In the genomic region with DNA sequence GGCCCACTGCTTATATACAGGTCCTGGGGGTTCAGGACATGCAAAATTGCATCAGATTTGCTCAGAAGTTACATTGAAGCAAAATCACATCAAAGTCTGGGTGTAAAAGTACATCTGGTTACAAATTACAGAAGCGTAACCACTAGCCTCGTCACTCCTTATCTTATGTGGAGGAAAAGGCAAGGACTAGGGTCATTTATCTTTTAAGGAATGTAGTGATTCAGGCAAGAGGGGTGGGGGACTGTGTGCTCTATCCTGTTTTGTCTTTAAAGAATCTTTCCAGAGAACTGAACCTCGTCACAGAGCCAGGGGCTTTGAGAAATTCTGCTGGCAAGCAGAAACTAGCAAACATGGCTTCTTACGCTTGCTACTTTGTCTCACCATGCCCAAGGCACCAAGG, we compare ENCODE assay signal across 1 cellular context.
TF ChIP-seq lines count a peak whose summit lies in the region.

No MANE protein-coding gene starts in this region.

TF ChIP-seq in WTC11, 78 proteins besides CTCF, POLR2A, EP300 and RAD21 (continued from another document):
- TF ChIP-seq, protein P1, sequence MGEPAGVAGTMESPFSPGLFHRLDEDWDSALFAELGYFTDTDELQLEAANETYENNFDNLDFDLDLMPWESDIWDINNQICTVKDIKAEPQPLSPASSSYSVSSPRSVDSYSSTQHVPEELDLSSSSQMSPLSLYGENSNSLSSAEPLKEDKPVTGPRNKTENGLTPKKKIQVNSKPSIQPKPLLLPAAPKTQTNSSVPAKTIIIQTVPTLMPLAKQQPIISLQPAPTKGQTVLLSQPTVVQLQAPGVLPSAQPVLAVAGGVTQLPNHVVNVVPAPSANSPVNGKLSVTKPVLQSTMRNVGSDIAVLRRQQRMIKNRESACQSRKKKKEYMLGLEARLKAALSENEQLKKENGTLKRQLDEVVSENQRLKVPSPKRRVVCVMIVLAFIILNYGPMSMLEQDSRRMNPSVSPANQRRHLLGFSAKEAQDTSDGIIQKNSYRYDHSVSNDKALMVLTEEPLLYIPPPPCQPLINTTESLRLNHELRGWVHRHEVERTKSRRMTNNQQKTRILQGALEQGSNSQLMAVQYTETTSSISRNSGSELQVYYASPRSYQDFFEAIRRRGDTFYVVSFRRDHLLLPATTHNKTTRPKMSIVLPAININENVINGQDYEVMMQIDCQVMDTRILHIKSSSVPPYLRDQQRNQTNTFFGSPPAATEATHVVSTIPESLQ (CRISPR knock-in tag; IDR thresholded peaks at IDR 0.05): no peak
